8 cellular contexts compared by ENCODE assay signal in genomic region chr10:78302989-78303854, GRCh38.
DNase-seq lines count a peak whose midpoint lies in the region; ATAC-seq and TF ChIP-seq lines count a peak whose summit lies in the region.

No MANE protein-coding gene starts in this region.

- peak overlapping the region; percentile 90 to 99 for H4K8ac ChIP-seq in IMR-90 (ENCODE audit: low read depth in 2 of 2, low read length in 2 of 2)

- in situ Hi-C loops in IMR-90 (cut with MboI; ENCODE audit: low sequenced_read_pairs) = loop anchor here (10.0 kb wide), 1 partner anchor 258 kb away; no protein-coding TSS in a partner anchor

- no peaks in the 10 kb centered on the region for H3K79me2 ChIP-seq in OCI-LY3 (ENCODE audit: low read length)

- peak; percentile 77 for TF ChIP-seq RAD21 in IMR-90 (IDR thresholded peaks at IDR 0.05; ENCODE audit: low read length)

- H3K23ac ChIP-seq in IMR-90 (ENCODE audit: low read depth, low read length) = peak overlapping the region; percentile 73; the same call in 1 of the 2 replicates

- ATAC-seq in GM21529 (IDR thresholded peaks at IDR 0.05; ENCODE audit: unreplicated experiment) (peak; percentile 76), IMR-90 (ENCODE audit: low read depth) (peak; percentile 100)

- peak overlapping the region; percentile 62 for H3K4me3 ChIP-seq in IMR-90 (ENCODE audit: insufficient read depth, low read depth, low read length)
- H3K4me3 ChIP-seq in OCI-LY3 (ENCODE audit: low read length) = peak overlapping the region; percentile 82
- peak overlapping the region; percentile 64 to 65 for H3K4me3 ChIP-seq in muscle layer of duodenum (ENCODE audit: low read depth in 1 of 2, low read length in 2 of 2)

- peak; percentile 75 for TF ChIP-seq CTCF in IMR-90 (conservative IDR thresholded peaks at IDR 0.05; ENCODE audit: low read depth, low read length)
- TF ChIP-seq CTCF in OCI-LY3 (IDR thresholded peaks at IDR 0.05; ENCODE audit: low read depth, low read length) = peak; percentile 40

- peak; percentile 89 for DNase-seq in DMS153 treated with DMSO at 0.1 percent for 48 hours (lab: John Stamatoyannopoulos, UW; ENCODE audit: unreplicated experiment)
- DNase-seq in IMR-90 = peak; percentile 85
- DNase-seq in activated T-cell treated with anti-CD3 and anti-CD28 coated beads for 4 hours = peak; percentile 96
- peak; percentile 93 to 96 for DNase-seq in erythroblast (lab: John Stamatoyannopoulos, UW)
- DNase-seq in stimulated activated CD8-positive, alpha-beta memory T cell treated with anti-CD3 and anti-CD28 coated beads, Interleukin-7, amount 100 ng/mL, for 24 hours (ENCODE audit: low read depth) = peak; percentile 94

- no peaks in the 10 kb centered on the region; the same call in 1 of the 2 replicates for H4K20me1 ChIP-seq in IMR-90 (ENCODE audit: insufficient read depth, low read length)
- H4K20me1 ChIP-seq in OCI-LY3 (ENCODE audit: insufficient read depth, low read length) = no peaks in the 10 kb centered on the region

- H4K91ac ChIP-seq in IMR-90 (ENCODE audit: insufficient read depth, low read depth, low read length) = peak overlapping the region; percentile 95

- H3K4me1 ChIP-seq in IMR-90 (ENCODE audit: control insufficient read depth, insufficient read depth, low read length) (peaks cover 3% of the 10 kb centered on the region; the same call in 1 of the 2 replicates), OCI-LY3 (ENCODE audit: low read length) (peaks cover 50% of the 10 kb centered on the region), muscle layer of duodenum (ENCODE audit: control insufficient read depth in 1 of 2, insufficient read depth in 2 of 2, low read length in 2 of 2) (peaks cover 11 to 36% of the 10 kb centered on the region in 2 donors)

- POLR2A ChIA-PET in IMR-90 (lab: Charles Lee; ENCODE audit: unreplicated experiment) = no interaction called here

- H3K9ac ChIP-seq in IMR-90 (ENCODE audit: low read depth, low read length) (peak overlapping the region; percentile 82), OCI-LY3 (ENCODE audit: low read length) (peak overlapping the region; percentile 73)

- peak overlapping the region; percentile 86 for H2BK120ac ChIP-seq in IMR-90 (ENCODE audit: low read depth, low read length)

- CTCF ChIA-PET in IMR-90 (lab: Yijun Ruan, JAX) = interaction anchor here (1.2 to 1.4 kb wide), 2 partner anchors 56 to 94 kb away, joined by 3 to 4 read pairs; no protein-coding TSS in a partner anchor

- H3K36me3 ChIP-seq in IMR-90 (ENCODE audit: control insufficient read depth, insufficient read depth, low read length) = no peaks in the 10 kb centered on the region
- no peaks in the 10 kb centered on the region for H3K36me3 ChIP-seq in OCI-LY3 (replicated peaks; ENCODE audit: low read depth, low read length)
- H3K36me3 ChIP-seq in muscle layer of duodenum (ENCODE audit: control insufficient read depth in 1 of 2, insufficient read depth in 2 of 2, low read length in 2 of 2) = no peaks in the 10 kb centered on the region

- peak overlapping the region; percentile 87 for H2AK9ac ChIP-seq in IMR-90 (replicated peaks; ENCODE audit: low read depth, low read length, poor library complexity)

- H3K4me2 ChIP-seq in IMR-90 (ENCODE audit: low read depth, low read length) (peak overlapping the region; percentile 87), OCI-LY3 (ENCODE audit: low read length) (peak overlapping the region; percentile 91)

- whole genome bisulfite sequencing in IMR-90 (ENCODE audit: extremely low coverage in 2 of 2, insufficient read length in 1 of 2), 2 experiments = 8% methylated on average over 45 of the region's 81 CpGs; no CpG with 5 or more reads in 1 of the 2 experiments

- H2AFZ ChIP-seq in IMR-90 (replicated peaks; ENCODE audit: low read length, poor library complexity) = peak overlapping the region; percentile 95
- peak overlapping the region; percentile 69 for H2AFZ ChIP-seq in OCI-LY3 (ENCODE audit: low read depth, low read length)

- peak overlapping the region; percentile 62 for H2BK5ac ChIP-seq in IMR-90 (ENCODE audit: low read depth, low read length, poor library complexity, severe bottlenecking)

- peak overlapping the region; percentile 77; the same call in 1 of the 2 replicates for H2AK5ac ChIP-seq in IMR-90 (ENCODE audit: low read depth, low read length)

- peak overlapping the region; percentile 48 for H3K18ac ChIP-seq in IMR-90 (ENCODE audit: low read depth, low read length)

- no peaks in the 10 kb centered on the region for H3K79me1 ChIP-seq in IMR-90 (ENCODE audit: low read depth in 1 of 2, low read length in 2 of 2)

- TF ChIP-seq POLR2A in IMR-90 (IDR thresholded peaks at IDR 0.05; ENCODE audit: low read depth, low read length) (peak; percentile 63; the same call in 1 of the 2 replicates), erythroblast (IDR thresholded peaks at IDR 0.05; ENCODE audit: low read length) (peak; percentile 93)

- peak overlapping the region; percentile 60; the same call in 1 of the 2 replicates for H3K56ac ChIP-seq in IMR-90 (ENCODE audit: extremely low read depth, insufficient read depth, low read length)

- H3K27me3 ChIP-seq in IMR-90 (ENCODE audit: control insufficient read depth, insufficient read depth, low read length) (0 out of 2 replicates have a peak, but pooled peaks cover 2% of the 10 kb centered on the region), OCI-LY3 (ENCODE audit: low read depth, low read length) (peaks cover 15% of the 10 kb centered on the region), muscle layer of duodenum (ENCODE audit: low read depth, low read length) (no peaks in the 10 kb centered on the region)

- peak overlapping the region; percentile 90 for H3K14ac ChIP-seq in IMR-90 (replicated peaks; ENCODE audit: low read depth, low read length)

- dilution Hi-C loops in IMR-90 (cut with HindIII; ENCODE audit: low sequenced_read_pairs, unreplicated experiment) = no loop called here

- no peaks in the 10 kb centered on the region; the same call in 1 of the 2 replicates for H3K9me3 ChIP-seq in IMR-90 (ENCODE audit: control insufficient read depth, insufficient read depth, low read length)
- H3K9me3 ChIP-seq in OCI-LY3 (ENCODE audit: insufficient read depth, low read length) = no peaks in the 10 kb centered on the region
- H3K9me3 ChIP-seq in muscle layer of duodenum (ENCODE audit: control insufficient read depth in 1 of 2, low read length in 2 of 2) = no peaks in the 10 kb centered on the region

- H4K5ac ChIP-seq in IMR-90 (ENCODE audit: low read depth, low read length) = peak overlapping the region; percentile 74

- peak overlapping the region; percentile 95; the same call in 2 of the 3 replicates for H2BK15ac ChIP-seq in IMR-90 (ENCODE audit: low read depth, low read length)

- peak overlapping the region; percentile 94 for H3K4ac ChIP-seq in IMR-90 (ENCODE audit: low read depth, low read length)

- peaks cover 10% of the 10 kb centered on the region for H3K9me1 ChIP-seq in IMR-90 (ENCODE audit: insufficient read depth, low read length)

- H2BK20ac ChIP-seq in IMR-90 (ENCODE audit: low read depth, low read length) = peak overlapping the region; percentile 16; the same call in 1 of the 2 replicates

- intact Hi-C loops in IMR-90 (cut with micrococcal nuclease) = loop anchor here (1.0 to 10.0 kb wide), 6 partner anchors 91 to 766 kb away; partner anchors contain the start of gene ZMIZ1

- BruUV-seq in IMR-90 (replicated peaks; lab: Mats Ljungman, UMichigan) = no TSS peak

- H3K27ac ChIP-seq in IMR-90 (ENCODE audit: insufficient read depth, low read length) (peak overlapping the region; percentile 69), OCI-LY3 (ENCODE audit: low read length) (peak overlapping the region; percentile 85), muscle layer of duodenum (ENCODE audit: low read length) (peak overlapping the region; percentile 74)

TF ChIP-seq in IMR-90, 13 proteins besides CTCF, POLR2A, EP300 and RAD21:
- TF ChIP-seq SMC3 (IDR thresholded peaks at IDR 0.05; ENCODE audit: low read depth, low read length) (peak; percentile 54), RFX5 (IDR thresholded peaks at IDR 0.05; ENCODE audit: low read depth, low read length) (no peak), MAFK (IDR thresholded peaks at IDR 0.05; ENCODE audit: low read depth, low read length) (no peak), MAZ (IDR thresholded peaks at IDR 0.05; ENCODE audit: borderline replicate concordance, low read depth, low read length) (peak; percentile 92; the same call in 1 of the 2 replicates)

Comparison
In these comparisons a context has a peak if more than half of its experiments do, and no peak if none do; other contexts are left out.
1. Peak in every context shown above with its lines: DNase-seq, ATAC-seq, H3K4me3 ChIP-seq and H3K27ac ChIP-seq.